Comparison of ENCODE assay signal across 8 cellular contexts in genomic region chr1:26705788-26706237, GRCh38. TPM values are rescaled to one million over a fixed set of nuclear protein-coding genes. Genes with fewer than 3 reads are reported as not detected.
DNase-seq lines count a peak whose midpoint lies in the region; ATAC-seq and TF ChIP-seq lines count a peak whose summit lies in the region.

No MANE protein-coding gene starts in this region.

- H3K27me3 ChIP-seq in DND-41 (ENCODE audit: insufficient read depth, low read length, poor library complexity) (no peaks in the 10 kb centered on the region), OCI-LY1 (ENCODE audit: insufficient read depth, low read length) (no peaks in the 10 kb centered on the region)

- H3K27ac ChIP-seq in DND-41 (ENCODE audit: low read length) (no peak overlapping the region), OCI-LY1 (ENCODE audit: low read depth, low read length, poor library complexity, severe bottlenecking) (peak overlapping the region; percentile 63), epithelial cell of prostate (peak overlapping the region; percentile 91), caudate nucleus (ENCODE audit: low read depth, low read length) (no peak overlapping the region)

- no peaks in the 10 kb centered on the region for H3K9me2 ChIP-seq in OCI-LY1 (ENCODE audit: low read depth, low read length)

- H3K9me3 Mint-ChIP-seq in progenitor cell of endocrine pancreas (ENCODE audit: low read depth): no peaks in the 10 kb centered on the region

- TF ChIP-seq CTCF in DND-41 (IDR thresholded peaks at IDR 0.05; ENCODE audit: borderline replicate concordance, extremely low read depth, low read length, poor library complexity, severe bottlenecking): no peak
- no peak for TF ChIP-seq CTCF in OCI-LY1 (IDR thresholded peaks at IDR 0.05; ENCODE audit: low read length)
- no peak for TF ChIP-seq CTCF in progenitor cell of endocrine pancreas (IDR thresholded peaks at IDR 0.05; ENCODE audit: unreplicated experiment)

- peaks cover 86% of the 10 kb centered on the region for H4K20me1 ChIP-seq in DND-41 (ENCODE audit: insufficient read depth, low read length)
- peaks cover 10% of the 10 kb centered on the region; the same call in 1 of the 2 replicates for H4K20me1 ChIP-seq in OCI-LY1 (ENCODE audit: insufficient read depth, low read length)

- no peaks in the 10 kb centered on the region for H3F3A ChIP-seq in OCI-LY1 (ENCODE audit: insufficient read depth, low read length)

- H3K4me1 ChIP-seq in DND-41 (ENCODE audit: insufficient read depth, low read length): peaks cover 50% of the 10 kb centered on the region
- peaks cover 66% of the 10 kb centered on the region for H3K4me1 ChIP-seq in OCI-LY1 (ENCODE audit: insufficient read depth, low read length, severe bottlenecking)

- H3K36me3 ChIP-seq in DND-41 (ENCODE audit: insufficient read depth, low read length) (peaks cover 82% of the 10 kb centered on the region), OCI-LY1 (ENCODE audit: insufficient read depth, low read length) (peaks cover 70% of the 10 kb centered on the region)

- no peak for ATAC-seq in DND-41 (ENCODE audit: insufficient read depth, low read depth)

- H3K9ac ChIP-seq in DND-41 (ENCODE audit: low read depth, low read length) (no peak overlapping the region), OCI-LY1 (ENCODE audit: low read length) (peak overlapping the region; percentile 9; the same call in 1 of the 2 replicates)

- H3K9me3 ChIP-seq in DND-41 (ENCODE audit: insufficient read depth, low read length, severe bottlenecking): no peaks in the 10 kb centered on the region
- H3K9me3 ChIP-seq in OCI-LY1 (ENCODE audit: low read length): no peaks in the 10 kb centered on the region

- H3K36me3 Mint-ChIP-seq in progenitor cell of endocrine pancreas (ENCODE audit: insufficient read depth): peaks cover 9% of the 10 kb centered on the region

- peaks cover 24% of the 10 kb centered on the region for H3K4me1 Mint-ChIP-seq in progenitor cell of endocrine pancreas (ENCODE audit: low read depth)

- H2AFZ ChIP-seq in DND-41 (ENCODE audit: low read depth, low read length) (no peak overlapping the region), OCI-LY1 (ENCODE audit: low read length) (no peak overlapping the region)

- H3K4me3 ChIP-seq in DND-41 (ENCODE audit: low read depth in 1 of 2, low read length in 2 of 2): no peak overlapping the region
- H3K4me3 ChIP-seq in OCI-LY1 (ENCODE audit: low read depth, low read length, poor library complexity, severe bottlenecking): peak overlapping the region; percentile 17

- peak overlapping the region; percentile 76 for H3K27ac Mint-ChIP-seq in progenitor cell of endocrine pancreas

- DNase-seq in DND-41 (no peak), epithelial cell of prostate (ENCODE audit: low read depth, low spot score) (no peak), progenitor cell of endocrine pancreas (ENCODE audit: low spot score, unreplicated experiment) (no peak), NCI-H526 (lab: John Stamatoyannopoulos, UW) (no peak), caudate nucleus (lab: John Stamatoyannopoulos, UW) (no peak), NCI-H2227 treated with DMSO at 0.1 percent for 48 hours (lab: John Stamatoyannopoulos, UW) (no peak)
- DNase-seq in activated effector memory CD4-positive, alpha-beta T cell treated with anti-CD3 and anti-CD28 coated beads, Interleukin-2, amount 50 U/mL, for 16 hours: no peak

- peak overlapping the region; percentile 20; the same call in 1 of the 2 replicates for H3K4me2 ChIP-seq in DND-41 (ENCODE audit: insufficient read depth, low read length)
- peak overlapping the region; percentile 47 for H3K4me2 ChIP-seq in OCI-LY1 (ENCODE audit: low read length)

- no peaks in the 10 kb centered on the region for H3K27me3 Mint-ChIP-seq in progenitor cell of endocrine pancreas

- H3K79me2 ChIP-seq in DND-41 (ENCODE audit: insufficient read depth, low read length) (peaks cover 100% of the 10 kb centered on the region), OCI-LY1 (ENCODE audit: insufficient read depth, low read length) (peaks cover 95% of the 10 kb centered on the region)

- H3K4me3 Mint-ChIP-seq in progenitor cell of endocrine pancreas (ENCODE audit: low read depth): no peak overlapping the region

RNA-seq across cellular contexts. Expression of gene ARID1A, which starts 10.0 kb away (rescaled TPM):
- 174 and 186 TPM in 2 replicates for total RNA-seq in progenitor cell of endocrine pancreas

Comparison
In these comparisons a context has a peak if more than half of its experiments do, and no peak if none do; other contexts are left out.
1. H3K27ac ChIP-seq: peak in OCI-LY1 (single experiment) and epithelial cell of prostate (single experiment); none in DND-41 (single experiment) and caudate nucleus (single experiment).